Comparison of ENCODE assay signal across 8 cellular contexts in the genomic region with DNA sequence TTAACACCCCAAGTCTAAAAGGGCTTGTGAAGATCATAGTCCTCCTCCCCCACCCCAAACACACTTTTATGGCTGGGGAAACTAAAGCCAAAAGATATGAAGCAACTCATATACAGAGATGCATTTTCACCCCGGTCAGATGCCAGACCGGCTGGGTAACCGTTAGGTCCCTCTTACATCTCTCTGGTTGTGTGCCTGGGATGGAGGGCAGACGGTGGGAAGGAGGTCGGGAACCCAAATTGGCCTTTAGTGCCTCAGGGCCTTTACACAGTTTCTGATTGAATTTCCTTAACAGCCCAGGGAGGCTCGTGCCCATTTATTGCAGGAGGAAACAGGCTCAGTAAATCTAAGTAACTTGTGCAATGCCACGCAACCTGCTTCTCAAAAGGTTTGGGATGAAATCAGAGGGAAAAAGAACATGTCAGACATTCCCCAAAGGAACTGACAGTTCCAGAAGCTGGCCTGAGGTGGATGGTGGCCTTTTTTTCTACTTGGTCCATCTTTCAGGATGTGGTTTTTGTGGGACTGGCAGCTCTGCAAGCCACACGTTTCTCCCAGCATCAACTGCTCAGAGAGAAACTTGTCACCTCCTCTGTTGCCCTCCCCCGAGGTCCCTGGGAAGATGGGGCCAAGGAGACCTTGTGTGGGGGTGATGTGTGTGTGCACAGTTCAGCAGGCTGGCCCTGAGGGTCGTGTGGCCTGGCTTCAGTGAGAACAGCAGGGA. TPM values are rescaled to one million over a fixed set of nuclear protein-coding genes. Genes with fewer than 3 reads are reported as not detected.
DNase-seq lines count a peak whose midpoint lies in the region; ATAC-seq and TF ChIP-seq lines count a peak whose summit lies in the region.

No MANE protein-coding gene starts in this region.

- H3K79me2 ChIP-seq in GM23338 (replicated peaks; ENCODE audit: insufficient read depth), result peaks cover 11% of the 10 kb centered on the region

- peaks cover 28% of the 10 kb centered on the region for H3K27me3 Mint-ChIP-seq in GM23338 (ENCODE audit: insufficient read depth, low read depth, poor library complexity)
- H3K27me3 Mint-ChIP-seq in WTC11 (ENCODE audit: low read depth), result no peaks in the 10 kb centered on the region; the same call in 1 of the 2 replicates
- H3K27me3 Mint-ChIP-seq in immature natural killer cell (ENCODE audit: low read depth in 3 of 3), result peaks cover 23 to 40% (median 37%) of the 10 kb centered on the region in 3 donors

- H3K4me3 ChIP-seq in GM23338, result peak overlapping the region; percentile 90; the same call in 1 of the 2 replicates

- H3K36me3 Mint-ChIP-seq in GM23338 (ENCODE audit: low read depth) (no peaks in the 10 kb centered on the region), WTC11 (no peaks in the 10 kb centered on the region), immature natural killer cell (peaks cover 0 to 3% (median 0%) of the 10 kb centered on the region in 3 donors)

- H4K20me1 ChIP-seq in GM23338 (replicated peaks; ENCODE audit: insufficient read depth), result 0 out of 2 replicates have a peak, but pooled peaks cover 3% of the 10 kb centered on the region

- H3K4me3 Mint-ChIP-seq in GM23338, result peak overlapping the region; percentile 99
- H3K4me3 Mint-ChIP-seq in WTC11, result peak overlapping the region; percentile 98
- H3K4me3 Mint-ChIP-seq in immature natural killer cell, result peak overlapping the region; percentile 97 to 100 (median 99)

- H3K27ac ChIP-seq in 22Rv1 (no peak overlapping the region), GM23338 (ENCODE audit: low read depth) (no peak overlapping the region)

- H3K9me3 Mint-ChIP-seq in GM23338 (peaks cover 3% of the 10 kb centered on the region; the same call in 1 of the 3 replicates), WTC11 (no peaks in the 10 kb centered on the region), immature natural killer cell (no peaks in the 10 kb centered on the region)

- CTCF ChIA-PET in WTC11 (lab: Charles Lee), result interaction anchor here (0.6 to 8.3 kb wide), 18 partner anchors 10 to 344 kb away, joined by 3 to 107 read pairs (median 6); partner anchors contain the start of gene AADACL4

- no peak for DNase-seq in GM23338 (ENCODE audit: low spot score)
- DNase-seq in WTC11 (ENCODE audit: low spot score), result no peak
- DNase-seq in immature natural killer cell, result peak; percentile 74 to 76 (median 75)
- no peak for DNase-seq in amniotic stem cell (lab: John Stamatoyannopoulos, UW)
- DNase-seq in SHP77 (lab: John Stamatoyannopoulos, UW), result no peak
- no peak for DNase-seq in cortex of kidney (lab: John Stamatoyannopoulos, UW)

- TF ChIP-seq CTCF in 22Rv1 (IDR thresholded peaks at IDR 0.05), result peak; percentile 63
- no peak for TF ChIP-seq CTCF in GM23338 (conservative IDR thresholded peaks at IDR 0.05; ENCODE audit: low read depth in 2 of 2)
- no peak for TF ChIP-seq CTCF in WTC11 (IDR thresholded peaks at IDR 0.05)

- no peaks in the 10 kb centered on the region for H3K9me2 ChIP-seq in GM23338 (ENCODE audit: insufficient read depth)

- peaks cover 42% of the 10 kb centered on the region for H3K4me1 Mint-ChIP-seq in GM23338
- H3K4me1 Mint-ChIP-seq in WTC11, result peaks cover 49% of the 10 kb centered on the region
- peaks cover 47% of the 10 kb centered on the region in 2 donors for H3K4me1 Mint-ChIP-seq in immature natural killer cell

- H3K36me3 ChIP-seq in GM23338 (ENCODE audit: insufficient read depth), result no peaks in the 10 kb centered on the region

- H3K4me1 ChIP-seq in GM23338 (ENCODE audit: insufficient read depth), result peaks cover 22% of the 10 kb centered on the region

- peak overlapping the region; percentile 100 for H3K4me2 ChIP-seq in GM23338

- ATAC-seq in GM23338 (no peak), WTC11 (no peak), GM19328 (IDR thresholded peaks at IDR 0.05; ENCODE audit: unreplicated experiment) (no peak)

- H3F3A ChIP-seq in GM23338 (replicated peaks; ENCODE audit: low read depth), result peaks cover 24% of the 10 kb centered on the region

- H2AFZ ChIP-seq in GM23338, result no peak overlapping the region

- no peak overlapping the region for H3K27ac Mint-ChIP-seq in GM23338
- H3K27ac Mint-ChIP-seq in WTC11, result no peak overlapping the region
- peak overlapping the region; percentile 80 to 93 (median 86) for H3K27ac Mint-ChIP-seq in immature natural killer cell

- POLR2A ChIA-PET in WTC11 (lab: Charles Lee), result interaction anchor here (6.0 kb wide), 1 partner anchor 25 kb away, joined by 60 read pairs; no protein-coding TSS in a partner anchor

- H3K27me3 ChIP-seq in GM23338 (ENCODE audit: insufficient read depth), result no peaks in the 10 kb centered on the region

TF ChIP-seq in GM23338, 12 proteins besides CTCF, POLR2A, EP300 and RAD21 (continues in another document):
- TF ChIP-seq NANOG (IDR thresholded peaks at IDR 0.05; ENCODE audit: borderline replicate concordance) (no peak), JUNB (IDR thresholded peaks at IDR 0.05; ENCODE audit: unreplicated experiment) (no peak), CREB1 (CRISPR knock-in tag; IDR thresholded peaks at IDR 0.05; ENCODE audit: low read depth) (no peak), EZH2 (IDR thresholded peaks at IDR 0.05; ENCODE audit: low read depth, unreplicated experiment) (no peak), REST (IDR thresholded peaks at IDR 0.05; ENCODE audit: unreplicated experiment) (no peak), POLR2AphosphoS5 (IDR thresholded peaks at IDR 0.05; ENCODE audit: low read depth) (no peak)

TF ChIP-seq in WTC11, 78 proteins besides CTCF, POLR2A, EP300 and RAD21 (continues in another document):
- no peak for TF ChIP-seq PRRX2 (CRISPR knock-in tag; IDR thresholded peaks at IDR 0.05)
- no peak for TF ChIP-seq NR1H2 (CRISPR knock-in tag; IDR thresholded peaks at IDR 0.05)
- no peak for TF ChIP-seq CBFB (CRISPR knock-in tag; IDR thresholded peaks at IDR 0.05; ENCODE audit: low read depth)
- TF ChIP-seq EMX1 (CRISPR knock-in tag; IDR thresholded peaks at IDR 0.05), result no peak
- no peak for TF ChIP-seq CREM (CRISPR knock-in tag; IDR thresholded peaks at IDR 0.05)
- TF ChIP-seq JUN (CRISPR knock-in tag; IDR thresholded peaks at IDR 0.05), result no peak
- TF ChIP-seq NFATC4 (CRISPR knock-in tag; IDR thresholded peaks at IDR 0.05), result no peak
- no peak for TF ChIP-seq ERG (CRISPR knock-in tag; IDR thresholded peaks at IDR 0.05)
- TF ChIP-seq ZNF671 (CRISPR knock-in tag; IDR thresholded peaks at IDR 0.05), result no peak
- no peak for TF ChIP-seq TP53 (CRISPR knock-in tag; IDR thresholded peaks at IDR 0.05)
- no peak for TF ChIP-seq AFF4 (CRISPR knock-in tag; IDR thresholded peaks at IDR 0.05; ENCODE audit: borderline replicate concordance)

RNA-seq across cellular contexts. Expression of gene DHRS3, which starts 2.3 kb away (rescaled TPM):
- total RNA-seq in GM23338 (2014; rRNA removed; shearing (Covaris generic)), result 21.0 and 21.2 TPM in 2 replicates
- polyA plus RNA-seq in GM23338 (2016; fragmentation: Nextera tagmentation; extraction: Ambion mirVana) (24.8 and 26.0 TPM in 2 replicates), immature natural killer cell (100 to 1,000 TPM in 1 of 3 donors, 10 to 100 TPM in 2; 70.3 to 116 (median 74.3) TPM)
- total RNA-seq in WTC11 (2021), result 37.6 to 37.9 TPM (median 37.7 TPM) in 3 replicates

RNA-seq across cellular contexts. Expression of gene AADACL4, which starts 23.6 kb away (rescaled TPM):
- not detected in 2 replicates for total RNA-seq in GM23338 (2014; rRNA removed; shearing (Covaris generic))
- polyA plus RNA-seq in GM23338 (2016; fragmentation: Nextera tagmentation; extraction: Ambion mirVana), result not detected in 2 replicates
- total RNA-seq in WTC11 (2021), result 0.11 TPM in 1 of 3 replicates, not detected in the others
- polyA plus RNA-seq in immature natural killer cell, result not detected

Comparison
In these comparisons a context has a peak if more than half of its experiments do, and no peak if none do; other contexts are left out.
1. DNase-seq: peak in immature natural killer cell (3 of 3); none in GM23338 (single experiment), WTC11 (single experiment), amniotic stem cell (single experiment), SHP77 (0 of 2) and cortex of kidney (single experiment).
2. H3K27ac Mint-ChIP-seq: peak in immature natural killer cell (6 of 6); none in GM23338 (single experiment) and WTC11 (single experiment).
3. Peak in every context shown above with its lines, with median percentiles within 50 percentile points of each other: H3K4me3 Mint-ChIP-seq.